Comparison of ENCODE assay signal across 7 cellular contexts in the genomic region with DNA sequence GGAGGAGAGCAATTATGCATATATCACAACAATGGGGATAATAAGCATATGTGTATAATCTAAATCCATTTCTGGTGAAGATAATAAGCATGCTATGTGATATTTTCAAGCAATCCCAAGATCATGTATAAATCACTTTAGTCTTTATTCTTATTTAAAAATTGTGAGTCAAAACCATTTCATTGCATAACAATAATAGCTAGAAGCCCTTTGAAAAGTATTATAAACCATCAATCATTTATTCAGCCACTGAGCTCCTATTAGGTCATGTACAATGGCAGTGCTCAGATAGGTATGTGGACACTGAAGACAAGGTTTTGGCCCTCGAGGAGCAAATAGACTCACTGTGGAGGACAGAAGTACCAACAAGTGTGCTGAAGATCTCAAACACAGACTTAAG.
"Had no signal": no experiment of that assay in that cellular context is flagged by ENCODE, and none has a peak within 500 bp of the region (broad histone marks: within the 10 kb centered on the region; RNA-seq: fewer than 3 reads in every experiment).

No MANE protein-coding gene starts in this region.

- DNase-seq: GM23248, GOT3, H7, H9, HCEC 1CT, HFFc6 had no signal

- H3K4me3 ChIP-seq: GM23248, GM23338 had no signal
